ENCODE assay signal across 1 cellular context in genomic region chr15:70376031-70376928, GRCh38.
TF ChIP-seq lines count a peak whose summit lies in the region.

No MANE protein-coding gene starts in this region.

TF ChIP-seq in IMR-90, 13 proteins besides CTCF, POLR2A, EP300 and RAD21 (continued from another document):
- TF ChIP-seq MAFK (IDR thresholded peaks at IDR 0.05; ENCODE audit: low read depth, low read length) = no peak
- TF ChIP-seq ELK1 (IDR thresholded peaks at IDR 0.05; ENCODE audit: borderline replicate concordance, low read depth, low read length) = no peak
- TF ChIP-seq SMC3 (IDR thresholded peaks at IDR 0.05; ENCODE audit: low read depth, low read length) = no peak
- TF ChIP-seq CEBPB (IDR thresholded peaks at IDR 0.05; ENCODE audit: low read depth, low read length) = no peak
- TF ChIP-seq NFE2L2 (IDR thresholded peaks at IDR 0.05; ENCODE audit: low read depth, low read length) = no peak
